Comparison of ENCODE assay signal across 9 cellular contexts in genomic region chr6:79544939-79545450, GRCh38. TPM values are rescaled to one million over a fixed set of nuclear protein-coding genes. Genes with fewer than 3 reads are reported as not detected.
DNase-seq lines count a peak whose midpoint lies in the region; ATAC-seq and TF ChIP-seq lines count a peak whose summit lies in the region.
"Had no signal": no experiment of that assay in that cellular context is flagged by ENCODE, and none has a peak within 500 bp of the region (broad histone marks: within the 10 kb centered on the region; RNA-seq: fewer than 3 reads in every experiment).

No MANE protein-coding gene starts in this region.

- in situ Hi-C loops in mammary epithelial cell (cut with MboI; ENCODE audit: low sequenced_read_pairs in 2 of 2): no loop called here

- no TSS peak for BruUV-seq in mammary epithelial cell (replicated peaks; lab: Mats Ljungman, UMichigan)

- peak overlapping the region; percentile 100 for H3K27ac ChIP-seq in mammary epithelial cell (ENCODE audit: insufficient read depth, low read depth, low read length)
- H3K27ac ChIP-seq in iPS-20b (ENCODE audit: low read length): no peak overlapping the region
- H3K27ac ChIP-seq in skeletal muscle tissue (ENCODE audit: low read depth, low read length): peak overlapping the region; percentile 67

- H3K4me3 ChIP-seq in mammary epithelial cell (replicated peaks in 1 of 3; ENCODE audit: insufficient read depth in 1 of 3, low read depth in 2 of 3, low read length in 3 of 3): no peak overlapping the region
- peak overlapping the region; percentile 31; the same call in 1 of the 2 replicates for H3K4me3 ChIP-seq in iPS-20b (ENCODE audit: low read length)
- H3K4me3 ChIP-seq in skeletal muscle tissue (ENCODE audit: low read length in 3 of 3): peak overlapping the region; percentile 47 to 67 (median 55)

- H3K27me3 Mint-ChIP-seq in T-helper 2 cell treated with Interferon-gamma antibody and Interleukin-4, amounts not matched to agents 5 μg/mL and 100 μg/mL, for 36 hours (ENCODE audit: low read depth): no peaks in the 10 kb centered on the region

- H3K36me3 ChIP-seq in mammary epithelial cell (ENCODE audit: insufficient read depth, low read length): no peaks in the 10 kb centered on the region
- H3K36me3 ChIP-seq in iPS-20b (ENCODE audit: insufficient read depth, low read depth, low read length): 0 out of 2 replicates have a peak, but pooled peaks cover 3% of the 10 kb centered on the region
- peaks cover 0 to 8% (median 0%) of the 10 kb centered on the region in 3 donors for H3K36me3 ChIP-seq in skeletal muscle tissue (ENCODE audit: control insufficient read depth in 3 of 3, insufficient read depth in 3 of 3, low read length in 3 of 3)

- H2AFZ ChIP-seq in mammary epithelial cell (ENCODE audit: low read depth, low read length): no peak overlapping the region

- H3K4me3 Mint-ChIP-seq in T-helper 2 cell treated with Interferon-gamma antibody and Interleukin-4, amounts not matched to agents 5 μg/mL and 100 μg/mL, for 36 hours: no peak overlapping the region
- H3K4me3 Mint-ChIP-seq: activated naive CD4-positive, alpha-beta T cell treated with anti-CD3 and anti-CD28 coated beads, Interleukin-2, amount 50 U/mL, for 24 hours had no signal

- H4K20me1 ChIP-seq in mammary epithelial cell (ENCODE audit: insufficient read depth, low read length): no peaks in the 10 kb centered on the region

- peaks cover 4% of the 10 kb centered on the region for H3K4me1 Mint-ChIP-seq in T-helper 2 cell treated with Interferon-gamma antibody and Interleukin-4, amounts not matched to agents 5 μg/mL and 100 μg/mL, for 36 hours (ENCODE audit: low read depth)
- H3K4me1 Mint-ChIP-seq: activated naive CD4-positive, alpha-beta T cell treated with anti-CD3 and anti-CD28 coated beads, Interleukin-2, amount 50 U/mL, for 24 hours had no signal

- dilution Hi-C loops in mammary epithelial cell (cut with HindIII; ENCODE audit: low sequenced_read_pairs): no loop called here

- WGBS in mammary epithelial cell (ENCODE audit: low coverage, missing lambda C conversion rate): 8% methylated on average over 7 of the region's 7 CpGs

- CTCF ChIA-PET in mammary epithelial cell (lab: Charles Lee; ENCODE audit: low non-redundant PET): interaction anchor here (0.7 kb wide), 1 partner anchor 113 kb away, joined by 4 read pairs; no protein-coding TSS in a partner anchor

- no peak overlapping the region for H3K27ac Mint-ChIP-seq in T-helper 2 cell treated with Interferon-gamma antibody and Interleukin-4, amounts not matched to agents 5 μg/mL and 100 μg/mL, for 36 hours
- H3K27ac Mint-ChIP-seq: activated naive CD4-positive, alpha-beta T cell treated with anti-CD3 and anti-CD28 coated beads, Interleukin-2, amount 50 U/mL, for 24 hours had no signal

- no peaks in the 10 kb centered on the region for H3K9me3 Mint-ChIP-seq in T-helper 2 cell treated with Interferon-gamma antibody and Interleukin-4, amounts not matched to agents 5 μg/mL and 100 μg/mL, for 36 hours
- H3K9me3 Mint-ChIP-seq: activated naive CD4-positive, alpha-beta T cell treated with anti-CD3 and anti-CD28 coated beads, Interleukin-2, amount 50 U/mL, for 24 hours had no signal

- peak overlapping the region; percentile 56 for H3K4me2 ChIP-seq in mammary epithelial cell (ENCODE audit: insufficient read depth, low read depth, low read length)

- DNase-seq in DMS79 treated with DMSO at 0.1 percent for 48 hours (lab: John Stamatoyannopoulos, UW) (peak; percentile 97), NCI-H82 treated with DMSO at 0.1 percent for 48 hours (lab: John Stamatoyannopoulos, UW; ENCODE audit: unreplicated experiment) (peak; percentile 53), mammary epithelial cell (peak; percentile 100)
- DNase-seq in T-helper 2 cell treated with Interferon-gamma antibody and Interleukin-4, amounts not matched to agents 5 μg/mL and 100 μg/mL, for 36 hours (ENCODE audit: low spot score): no peak

- ATAC-seq in GM21423 (IDR thresholded peaks at IDR 0.05; ENCODE audit: unreplicated experiment) (peak; percentile 74), HG03575 (IDR thresholded peaks at IDR 0.05; ENCODE audit: extremely low read depth, insufficient number of reproducible peaks, low FRiP score, unreplicated experiment) (peak; percentile 81)

- peak in 1 of 2 donors; percentile 42 for TF ChIP-seq CTCF in mammary epithelial cell (conservative IDR thresholded peaks at IDR 0.05 in 1 of 2, IDR thresholded peaks at IDR 0.05 in 1 of 2; ENCODE audit: extremely low read depth in 1 of 2, insufficient read depth in 1 of 2, low read depth in 1 of 2, low read length in 2 of 2)

- intact Hi-C loops in mammary epithelial cell (cut with micrococcal nuclease): loop anchor here (1.0 kb wide), 1 partner anchor 90 kb away; no protein-coding TSS in a partner anchor

- H3K9me3 ChIP-seq in mammary epithelial cell (replicated peaks; ENCODE audit: insufficient read depth, low read length): no peaks in the 10 kb centered on the region
- no peaks in the 10 kb centered on the region for H3K9me3 ChIP-seq in iPS-20b (ENCODE audit: insufficient read depth, low read depth, low read length)
- no peaks in the 10 kb centered on the region for H3K9me3 ChIP-seq in skeletal muscle tissue (ENCODE audit: control insufficient read depth in 3 of 3, low read length in 3 of 3)

- H3K4me1 ChIP-seq in mammary epithelial cell (ENCODE audit: insufficient read depth, low read length) (peaks cover 16% of the 10 kb centered on the region), iPS-20b (ENCODE audit: insufficient read depth, low read length) (peaks cover 25% of the 10 kb centered on the region; the same call in 1 of the 2 replicates), skeletal muscle tissue (ENCODE audit: control insufficient read depth in 3 of 3, insufficient read depth in 3 of 3, low read length in 3 of 3) (peaks cover 9 to 16% (median 11%) of the 10 kb centered on the region in 3 donors)

- H3K79me2 ChIP-seq in mammary epithelial cell (ENCODE audit: insufficient read depth, low read length): no peaks in the 10 kb centered on the region

- H3K27me3 ChIP-seq in mammary epithelial cell (ENCODE audit: insufficient read depth, low read length) (no peaks in the 10 kb centered on the region), iPS-20b (ENCODE audit: insufficient read depth, low read length) (no peaks in the 10 kb centered on the region), skeletal muscle tissue (ENCODE audit: control insufficient read depth in 3 of 3, insufficient read depth in 3 of 3, low read length in 3 of 3) (no peaks in the 10 kb centered on the region)

- H3K9ac ChIP-seq in mammary epithelial cell (ENCODE audit: insufficient read depth, low read length) (peak overlapping the region; percentile 80), iPS-20b (ENCODE audit: low read depth, low read length) (peak overlapping the region; percentile 2; the same call in 1 of the 2 replicates), skeletal muscle tissue (ENCODE audit: low read depth in 1 of 3, low read length in 3 of 3) (peak overlapping the region; percentile 25 to 60 (median 58))

- no peaks in the 10 kb centered on the region for H3K36me3 Mint-ChIP-seq in T-helper 2 cell treated with Interferon-gamma antibody and Interleukin-4, amounts not matched to agents 5 μg/mL and 100 μg/mL, for 36 hours (ENCODE audit: low read depth)
- H3K36me3 Mint-ChIP-seq: activated naive CD4-positive, alpha-beta T cell treated with anti-CD3 and anti-CD28 coated beads, Interleukin-2, amount 50 U/mL, for 24 hours had no signal

RNA-seq across cellular contexts. Expression of gene LCA5, which starts 7.8 kb away (rescaled TPM):
- total RNA-seq in mammary epithelial cell (10 to 100 TPM in 1 of 2 donors, 1 to 10 TPM in 1; 4.8 to 20.0 TPM), skeletal muscle tissue (4.7 TPM)
- polyA plus RNA-seq in mammary epithelial cell: 0.63 TPM
- not detected for polyA minus RNA-seq in mammary epithelial cell

Comparison
In these comparisons a context has a peak if more than half of its experiments do, and no peak if none do; other contexts are left out.
1. H3K4me3 ChIP-seq: peak in iPS-20b (single experiment) and skeletal muscle tissue (3 of 3); none in mammary epithelial cell (0 of 3).
2. H3K9ac ChIP-seq: peak in every context shown above with its lines; median percentile 80 in mammary epithelial cell; 58 in skeletal muscle tissue; 2 in iPS-20b.